In the genomic region with DNA sequence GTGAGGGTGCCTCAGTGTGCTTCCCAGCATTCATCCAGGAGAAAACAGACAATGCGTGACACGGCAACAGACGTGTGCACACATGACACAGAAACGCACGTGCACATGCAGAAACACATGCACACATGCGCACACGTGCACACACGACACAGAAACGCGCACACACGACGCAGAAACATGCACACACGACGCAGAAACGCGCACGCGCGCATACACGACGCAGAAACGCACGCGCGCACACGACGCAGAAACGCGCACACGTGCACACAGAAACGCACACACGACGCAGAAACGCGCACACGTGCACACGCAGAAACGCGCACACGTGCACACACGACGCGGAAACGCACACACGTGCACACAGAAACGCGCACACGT, we compare ENCODE assay signal across 27 cellular contexts. TPM values are rescaled to one million over a fixed set of nuclear protein-coding genes. Genes with fewer than 3 reads are reported as not detected.
DNase-seq lines count a peak whose midpoint lies in the region; ATAC-seq and TF ChIP-seq lines count a peak whose summit lies in the region.
"Had no signal": no experiment of that assay in that cellular context is flagged by ENCODE, and none has a peak within 500 bp of the region (broad histone marks: within the 10 kb centered on the region; RNA-seq: fewer than 3 reads in every experiment).

No MANE protein-coding gene starts in this region.

- no peak overlapping the region for H3K4me3 Mint-ChIP-seq in glutamatergic neuron (ENCODE audit: unreplicated experiment)
- H3K4me3 Mint-ChIP-seq: activated CD4-positive, alpha-beta T cell treated with anti-CD3 and anti-CD28 coated beads for 36 hours; activated CD8-positive, alpha-beta T cell treated with anti-CD3 and anti-CD28 coated beads for 36 hours; activated T-helper 17 cell treated with anti-CD3 and anti-CD28 coated beads, Interleukin-2, amount 50 U/mL, for 72 hours; brain; CD8-positive, alpha-beta T cell had no signal

- H3K9me3 Mint-ChIP-seq in glutamatergic neuron (ENCODE audit: unreplicated experiment): peaks cover 19% of the 10 kb centered on the region
- H3K9me3 Mint-ChIP-seq: activated CD8-positive, alpha-beta T cell treated with anti-CD3 and anti-CD28 coated beads for 36 hours; activated T-helper 17 cell treated with anti-CD3 and anti-CD28 coated beads, Interleukin-2, amount 50 U/mL, for 72 hours; CD8-positive, alpha-beta T cell had no signal

- H3K4me3 ChIP-seq in HEK293 (ENCODE audit: low read depth, low read length): no peak overlapping the region
- peak overlapping the region; percentile 16 for H3K4me3 ChIP-seq in trophoblast cell (ENCODE audit: low read depth, low read length)
- H3K4me3 ChIP-seq: gastroesophageal sphincter, hepatocyte, upper lobe of left lung had no signal

- no CpG with 5 or more reads among the region's 48 CpGs for WGBS in trophoblast cell (ENCODE audit: extremely low coverage, insufficient coverage, insufficient read length)

- no peak overlapping the region for H3K18ac ChIP-seq in trophoblast cell (ENCODE audit: low read length)

- no peak for ATAC-seq in stimulated activated naive CD8-positive, alpha-beta T cell treated with anti-CD3 and anti-CD28 coated beads, Interleukin-15, Interleukin-2, amounts not matched to agents 100 U/mL and 50 U/mL, for 24 hours
- ATAC-seq in HG02763 (IDR thresholded peaks at IDR 0.05; ENCODE audit: unreplicated experiment): no peak
- ATAC-seq: activated CD4-positive, alpha-beta T cell treated with anti-CD3 and anti-CD28 coated beads for 36 hours; activated CD8-positive, alpha-beta T cell treated with anti-CD3 and anti-CD28 coated beads for 36 hours; activated T-helper 17 cell treated with anti-CD3 and anti-CD28 coated beads, Interleukin-2, amount 50 U/mL, for 72 hours; CD8-positive, alpha-beta T cell; gastroesophageal sphincter had no signal

- H3K9me3 ChIP-seq in HEK293 (ENCODE audit: control insufficient read depth, insufficient read depth, low read depth, low read length) (no peaks in the 10 kb centered on the region), trophoblast cell (ENCODE audit: insufficient read depth, low read depth, low read length) (peaks cover 3% of the 10 kb centered on the region)
- H3K9me3 ChIP-seq: gastroesophageal sphincter, upper lobe of left lung had no signal

- no peak overlapping the region for H2BK120ac ChIP-seq in trophoblast cell (ENCODE audit: insufficient read depth, low read length, poor library complexity)

- H4K91ac ChIP-seq in trophoblast cell (ENCODE audit: low read depth, low read length): no peak overlapping the region

- H3K27me3 Mint-ChIP-seq in glutamatergic neuron (ENCODE audit: unreplicated experiment): peaks cover 15% of the 10 kb centered on the region
- H3K27me3 Mint-ChIP-seq: activated CD4-positive, alpha-beta T cell treated with anti-CD3 and anti-CD28 coated beads for 36 hours; activated T-helper 17 cell treated with anti-CD3 and anti-CD28 coated beads, Interleukin-2, amount 50 U/mL, for 72 hours; brain had no signal

- H4K12ac ChIP-seq in trophoblast cell (ENCODE audit: low read depth, low read length): no peak overlapping the region

- no peak overlapping the region for H3K14ac ChIP-seq in trophoblast cell (ENCODE audit: low read length)

- TF ChIP-seq CTCF in HEK293 (tag by site-specific recombination; IDR thresholded peaks at IDR 0.05) (no peak), glutamatergic neuron (IDR thresholded peaks at IDR 0.05; ENCODE audit: partially characterized antibody, unreplicated experiment) (no peak), GM20000 (IDR thresholded peaks at IDR 0.05; ENCODE audit: extremely low read depth, missing control alignments) (no peak)

- DNase-seq in 8988T (peak; percentile 52), glutamatergic neuron (no peak), trophoblast cell (no peak), GF-D8 (lab: John Stamatoyannopoulos, UW) (no peak), GM20000 (ENCODE audit: low spot score) (no peak)
- no peak for DNase-seq in stimulated activated naive CD8-positive, alpha-beta T cell treated with anti-CD3 and anti-CD28 coated beads, Interleukin-15, Interleukin-2, amounts not matched to agents 100 U/mL and 50 U/mL, for 24 hours
- DNase-seq: activated CD8-positive, alpha-beta T cell treated with anti-CD3 and anti-CD28 coated beads for 36 hours; AML-193; cerebellar nuclear complex; DMS 273 treated with DMSO at 0.1 percent for 48 hours; kidney glomerular epithelial cell; MV-4-11; NCI-H1694; NCI-H446 treated with DMSO at 0.1 percent for 48 hours; stimulated activated CD4-positive, alpha-beta T cell treated with anti-CD3 and anti-CD28 coated beads, Interleukin-4, amount 100 ng/mL, for 24 hours; T1000 had no signal

- CTCF ChIA-PET in HEK293 (lab: Yijun Ruan, JAX): interaction anchor here (0.7 kb wide), 1 partner anchor 497 kb away, joined by 3 read pairs; no protein-coding TSS in a partner anchor

- H3K4me1 ChIP-seq in HEK293 (ENCODE audit: control insufficient read depth, insufficient read depth, low read length) (peaks cover 19% of the 10 kb centered on the region), trophoblast cell (ENCODE audit: control insufficient read depth in 1 of 2, insufficient read depth in 2 of 2, low read length in 2 of 2) (peaks cover 3 to 16% of the 10 kb centered on the region in 2 experiments)

- H3K4ac ChIP-seq in trophoblast cell (ENCODE audit: low read depth, low read length): no peak overlapping the region

- H2AFZ ChIP-seq in trophoblast cell (ENCODE audit: insufficient read depth, low read length, poor library complexity): no peak overlapping the region
- H2AFZ ChIP-seq: hepatocyte had no signal

- H3K36me3 ChIP-seq in HEK293 (ENCODE audit: control insufficient read depth in 2 of 2, insufficient read depth in 1 of 2, low read length in 2 of 2): peaks cover 0 to 4% of the 10 kb centered on the region in 2 experiments; a peak in 1 of 3 replicates
- no peaks in the 10 kb centered on the region for H3K36me3 ChIP-seq in trophoblast cell (ENCODE audit: control insufficient read depth in 1 of 2, insufficient read depth in 2 of 2, low read length in 2 of 2)
- H3K36me3 ChIP-seq: upper lobe of left lung had no signal

- H2AK5ac ChIP-seq in trophoblast cell (ENCODE audit: low read length): no peak overlapping the region

- H4K8ac ChIP-seq in trophoblast cell (ENCODE audit: low read depth, low read length): no peak overlapping the region

- no peaks in the 10 kb centered on the region for H3K36me3 Mint-ChIP-seq in glutamatergic neuron (ENCODE audit: unreplicated experiment)
- H3K36me3 Mint-ChIP-seq: brain; CD8-positive, alpha-beta T cell had no signal

- no peaks in the 10 kb centered on the region for H3K79me2 ChIP-seq in trophoblast cell (ENCODE audit: control insufficient read depth, insufficient read depth, low read length, poor library complexity)
- H3K79me2 ChIP-seq: hepatocyte had no signal

- no peak overlapping the region for H2BK12ac ChIP-seq in trophoblast cell (ENCODE audit: low read length)

- H3K4me1 Mint-ChIP-seq in glutamatergic neuron (ENCODE audit: low read depth, unreplicated experiment): peaks cover 5% of the 10 kb centered on the region
- H3K4me1 Mint-ChIP-seq: activated T-helper 17 cell treated with anti-CD3 and anti-CD28 coated beads, Interleukin-2, amount 50 U/mL, for 72 hours had no signal

- no peak overlapping the region for H3K9ac ChIP-seq in trophoblast cell (ENCODE audit: low read length)

- H3K4me2 ChIP-seq in trophoblast cell (ENCODE audit: low read length): no peak overlapping the region
- H3K4me2 ChIP-seq: hepatocyte had no signal

- H3K23ac ChIP-seq in trophoblast cell (ENCODE audit: low read length): no peak overlapping the region

- H2BK5ac ChIP-seq in trophoblast cell (ENCODE audit: low read depth, low read length, poor library complexity): no peak overlapping the region

- peak overlapping the region; percentile 72 for H3K27ac Mint-ChIP-seq in glutamatergic neuron (ENCODE audit: unreplicated experiment)
- H3K27ac Mint-ChIP-seq: activated CD4-positive, alpha-beta T cell treated with anti-CD3 and anti-CD28 coated beads for 36 hours; activated CD8-positive, alpha-beta T cell treated with anti-CD3 and anti-CD28 coated beads for 36 hours; activated T-helper 17 cell treated with anti-CD3 and anti-CD28 coated beads, Interleukin-2, amount 50 U/mL, for 72 hours; CD8-positive, alpha-beta T cell had no signal

- H3K27me3 ChIP-seq in trophoblast cell (ENCODE audit: insufficient read depth, low read length): no peaks in the 10 kb centered on the region
- H3K27me3 ChIP-seq: gastroesophageal sphincter, hepatocyte, upper lobe of left lung had no signal

- POLR2A ChIA-PET in HEK293 (lab: Yijun Ruan, JAX): interaction anchor here (0.8 kb wide), 1 partner anchor 216 kb away, joined by 3 read pairs; a partner anchor contains a TSS

- no peaks in the 10 kb centered on the region for H3K79me1 ChIP-seq in trophoblast cell (ENCODE audit: low read length)

- H3K27ac ChIP-seq in HEK293 (ENCODE audit: extremely low read depth, low read depth, low read length) (no peak overlapping the region), trophoblast cell (ENCODE audit: low read depth, low read length) (no peak overlapping the region)
- H3K27ac ChIP-seq: hepatocyte, HL-60, upper lobe of left lung, VCaP had no signal

TF ChIP-seq in HEK293, 187 proteins besides CTCF, POLR2A, EP300 and RAD21 (continues in another document):
- no peak for TF ChIP-seq BCL11B (tag by site-specific recombination; IDR thresholded peaks at IDR 0.05; ENCODE audit: low read depth)
- TF ChIP-seq, protein P1, sequence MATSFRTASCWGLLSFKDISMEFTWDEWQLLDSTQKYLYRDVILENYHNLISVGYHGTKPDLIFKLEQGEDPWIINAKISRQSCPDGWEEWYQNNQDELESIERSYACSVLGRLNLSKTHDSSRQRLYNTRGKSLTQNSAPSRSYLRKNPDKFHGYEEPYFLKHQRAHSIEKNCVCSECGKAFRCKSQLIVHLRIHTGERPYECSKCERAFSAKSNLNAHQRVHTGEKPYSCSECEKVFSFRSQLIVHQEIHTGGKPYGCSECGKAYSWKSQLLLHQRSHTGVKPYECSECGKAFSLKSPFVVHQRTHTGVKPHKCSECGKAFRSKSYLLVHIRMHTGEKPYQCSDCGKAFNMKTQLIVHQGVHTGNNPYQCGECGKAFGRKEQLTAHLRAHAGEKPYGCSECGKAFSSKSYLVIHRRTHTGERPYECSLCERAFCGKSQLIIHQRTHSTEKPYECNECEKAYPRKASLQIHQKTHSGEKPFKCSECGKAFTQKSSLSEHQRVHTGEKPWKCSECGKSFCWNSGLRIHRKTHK (tag by site-specific recombination; IDR thresholded peaks at IDR 0.05): no peak

RNA-seq across cellular contexts. Expression of a gene that starts 16.5 kb away (rescaled TPM):
- total RNA-seq in glutamatergic neuron (ENCODE audit: unreplicated experiment): 44.5 TPM
- 0.11 and 0.12 TPM in 2 replicates for polyA plus RNA-seq in trophoblast cell (2013)
